8 cellular contexts compared by ENCODE assay signal in genomic region chr12:45732936-45733335, GRCh38. TPM values are rescaled to one million over a fixed set of nuclear protein-coding genes. Genes with fewer than 3 reads are reported as not detected.
DNase-seq lines count a peak whose midpoint lies in the region; ATAC-seq and TF ChIP-seq lines count a peak whose summit lies in the region.

No MANE protein-coding gene starts in this region.

- intact Hi-C loops in CD4-positive, alpha-beta memory T cell (cut with micrococcal nuclease), result no loop called here

- H3K27ac Mint-ChIP-seq in CD4-positive, alpha-beta memory T cell, result peak overlapping the region; percentile 85 to 97 (median 92)
- no peak overlapping the region for H3K27ac Mint-ChIP-seq in neural crest cell (ENCODE audit: unreplicated experiment)

- H3K36me3 ChIP-seq in CD4-positive, alpha-beta memory T cell (ENCODE audit: insufficient read depth, low read length), result no peaks in the 10 kb centered on the region
- H3K36me3 ChIP-seq in MG63, result peaks cover 57% of the 10 kb centered on the region

- H3K36me3 Mint-ChIP-seq in CD4-positive, alpha-beta memory T cell, result peaks cover 16 to 40% of the 10 kb centered on the region in 2 donors
- peaks cover 28% of the 10 kb centered on the region for H3K36me3 Mint-ChIP-seq in neural crest cell (ENCODE audit: low read depth)

- H3K27me3 ChIP-seq in CD4-positive, alpha-beta memory T cell (ENCODE audit: insufficient read depth, low read length), result no peaks in the 10 kb centered on the region
- no peaks in the 10 kb centered on the region for H3K27me3 ChIP-seq in MG63

- peak overlapping the region in 7 of 8 donors; percentile 63 to 87 (median 71) for H3K4me3 Mint-ChIP-seq in CD4-positive, alpha-beta memory T cell
- H3K4me3 Mint-ChIP-seq in neural crest cell, result peak overlapping the region; percentile 75

- peaks cover 0 to 6% (median 0%) of the 10 kb centered on the region in 8 donors for H3K9me3 Mint-ChIP-seq in CD4-positive, alpha-beta memory T cell
- H3K9me3 Mint-ChIP-seq in neural crest cell, result no peaks in the 10 kb centered on the region

- no peak for ATAC-seq in HG03095 (IDR thresholded peaks at IDR 0.05; ENCODE audit: unreplicated experiment)

- H3K27ac ChIP-seq in CD4-positive, alpha-beta memory T cell (ENCODE audit: low read depth, low read length), result peak overlapping the region; percentile 98

- DNase-seq in CD4-positive, alpha-beta memory T cell, result no peak
- DNase-seq in MG63 (no peak), choroid plexus epithelial cell (ENCODE audit: low read depth) (peak; percentile 26), neural crest cell (ENCODE audit: low read depth, low spot score) (no peak), islet precursor cell (no peak)
- DNase-seq in stimulated activated CD4-positive, alpha-beta T cell treated with anti-CD3 and anti-CD28 coated beads, Interleukin-15, amount 100 ng/mL, for 24 hours, result no peak
- DNase-seq in stimulated activated CD4-positive, alpha-beta T cell treated with anti-CD3 and anti-CD28 coated beads, Interleukin-2, amount 100 ng/mL, for 24 hours, result no peak

- H3K27me3 Mint-ChIP-seq in CD4-positive, alpha-beta memory T cell, result no peaks in the 10 kb centered on the region
- H3K27me3 Mint-ChIP-seq in neural crest cell (ENCODE audit: low read depth), result no peaks in the 10 kb centered on the region

- TF ChIP-seq CTCF in choroid plexus epithelial cell (conservative IDR thresholded peaks at IDR 0.05; ENCODE audit: low read depth, low read length), result no peak
- TF ChIP-seq CTCF in neural crest cell (conservative IDR thresholded peaks at IDR 0.05), result no peak

- H3K4me3 ChIP-seq in CD4-positive, alpha-beta memory T cell (ENCODE audit: low read length in 2 of 2), result no peak overlapping the region
- H3K4me3 ChIP-seq in MG63, result peak overlapping the region; percentile 88
- H3K4me3 ChIP-seq in choroid plexus epithelial cell (ENCODE audit: low read depth, low read length), result no peak overlapping the region

- POLR2A ChIA-PET in CD4-positive, alpha-beta memory T cell (lab: Charles Lee; ENCODE audit: partially characterized antibody), result interaction anchor here (0.6 to 8.6 kb wide), 3 partner anchors 9 to 519 kb away, joined by 3 to 59 read pairs (median 9); no protein-coding TSS in a partner anchor

- H3K4me1 ChIP-seq in CD4-positive, alpha-beta memory T cell (ENCODE audit: insufficient read depth, low read length), result peaks cover 52% of the 10 kb centered on the region

- H3K9me3 ChIP-seq in CD4-positive, alpha-beta memory T cell (ENCODE audit: control insufficient read depth in 1 of 2, low read length in 2 of 2), result no peaks in the 10 kb centered on the region
- H3K9me3 ChIP-seq in MG63, result peaks cover 11% of the 10 kb centered on the region

- H3K4me1 Mint-ChIP-seq in CD4-positive, alpha-beta memory T cell, result peaks cover 32 to 65% (median 47%) of the 10 kb centered on the region in 4 donors
- peaks cover 36% of the 10 kb centered on the region for H3K4me1 Mint-ChIP-seq in neural crest cell

- CTCF ChIA-PET in CD4-positive, alpha-beta memory T cell (lab: Charles Lee; ENCODE audit: partially characterized antibody), result interaction anchor here (4.4 kb wide), 1 partner anchor 13 kb away, joined by 18 read pairs; no protein-coding TSS in a partner anchor

RNA-seq across cellular contexts. Expression of gene ARID2, which starts 3.4 kb away (rescaled TPM):
- 10 to 100 TPM; 51.1 to 51.8 TPM for total RNA-seq in CD4-positive, alpha-beta memory T cell
- polyA plus RNA-seq in CD4-positive, alpha-beta memory T cell, result 10 to 100 TPM in 1 of 2 donors, 1 to 10 TPM in 1; 6.3 to 12.7 TPM
- 8.8 and 10.5 TPM in 2 replicates for total RNA-seq in MG63 (2014; rRNA removed; shearing (Covaris generic); ENCODE audit: low replicate concordance)
- total RNA-seq in neural crest cell, result 52.7 and 53.6 TPM in 2 replicates
